In the genomic region with DNA sequence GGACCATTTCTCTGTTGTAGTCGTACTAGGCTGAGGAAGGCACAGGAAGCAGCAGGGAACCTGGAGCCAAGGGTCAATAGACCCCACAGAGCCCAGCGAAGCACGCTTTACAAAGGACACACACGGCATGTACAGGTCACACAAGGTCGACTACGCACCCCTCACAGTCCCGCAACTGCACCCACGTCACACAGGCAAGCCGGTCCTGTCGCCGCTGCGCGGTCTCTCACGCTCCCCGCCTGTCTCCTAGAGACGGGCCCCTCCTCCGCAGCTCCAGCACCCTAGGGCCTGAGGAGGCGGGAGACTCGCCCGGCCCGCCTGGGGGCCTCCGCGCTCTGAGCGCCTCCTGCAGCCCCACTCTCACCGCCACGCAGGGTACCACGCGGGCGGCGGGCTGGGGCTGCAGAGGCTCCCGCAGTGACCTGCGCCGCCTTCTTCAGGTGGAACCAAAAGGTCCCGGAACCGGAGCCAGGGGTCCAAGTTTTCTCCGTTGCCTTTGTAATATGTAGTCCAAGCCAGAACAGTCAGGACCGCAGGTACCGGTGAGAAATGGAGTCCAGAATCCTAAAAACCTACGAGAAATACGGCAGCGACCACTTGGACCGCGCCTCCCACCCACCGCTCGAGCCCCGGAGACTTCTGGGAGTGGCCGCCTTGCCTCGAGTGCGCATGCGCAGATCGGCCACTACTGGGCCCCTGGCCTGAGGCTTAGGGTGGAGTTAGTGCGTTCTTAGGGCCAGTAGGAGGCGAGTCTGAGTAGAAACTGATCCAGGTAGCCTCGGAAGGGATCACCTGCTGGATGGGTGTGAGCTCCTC, we compare ENCODE assay signal across 2 cellular contexts.
TF ChIP-seq lines count a peak whose summit lies in the region.

A gene (minus strand): TSS at position 651 of the 816 bp plus-strand sequence. CDS start 8,143 bp downstream, outside the sequence.

TF ChIP-seq in IMR-90, 13 proteins besides CTCF, POLR2A, EP300 and RAD21 (continued from another document):
- TF ChIP-seq, protein P1, sequence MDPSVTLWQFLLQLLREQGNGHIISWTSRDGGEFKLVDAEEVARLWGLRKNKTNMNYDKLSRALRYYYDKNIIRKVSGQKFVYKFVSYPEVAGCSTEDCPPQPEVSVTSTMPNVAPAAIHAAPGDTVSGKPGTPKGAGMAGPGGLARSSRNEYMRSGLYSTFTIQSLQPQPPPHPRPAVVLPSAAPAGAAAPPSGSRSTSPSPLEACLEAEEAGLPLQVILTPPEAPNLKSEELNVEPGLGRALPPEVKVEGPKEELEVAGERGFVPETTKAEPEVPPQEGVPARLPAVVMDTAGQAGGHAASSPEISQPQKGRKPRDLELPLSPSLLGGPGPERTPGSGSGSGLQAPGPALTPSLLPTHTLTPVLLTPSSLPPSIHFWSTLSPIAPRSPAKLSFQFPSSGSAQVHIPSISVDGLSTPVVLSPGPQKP (IDR thresholded peaks at IDR 0.05; ENCODE audit: borderline replicate concordance, low read depth, low read length) = no peak
- no peak for TF ChIP-seq NFE2L2 (IDR thresholded peaks at IDR 0.05; ENCODE audit: low read depth, low read length)
- no peak for TF ChIP-seq BHLHE40 (IDR thresholded peaks at IDR 0.05; ENCODE audit: low read depth, low read length)
- no peak for TF ChIP-seq MAFK (IDR thresholded peaks at IDR 0.05; ENCODE audit: low read depth, low read length)
- no peak for TF ChIP-seq CEBPB (IDR thresholded peaks at IDR 0.05; ENCODE audit: low read depth, low read length)
- TF ChIP-seq, protein P2, sequence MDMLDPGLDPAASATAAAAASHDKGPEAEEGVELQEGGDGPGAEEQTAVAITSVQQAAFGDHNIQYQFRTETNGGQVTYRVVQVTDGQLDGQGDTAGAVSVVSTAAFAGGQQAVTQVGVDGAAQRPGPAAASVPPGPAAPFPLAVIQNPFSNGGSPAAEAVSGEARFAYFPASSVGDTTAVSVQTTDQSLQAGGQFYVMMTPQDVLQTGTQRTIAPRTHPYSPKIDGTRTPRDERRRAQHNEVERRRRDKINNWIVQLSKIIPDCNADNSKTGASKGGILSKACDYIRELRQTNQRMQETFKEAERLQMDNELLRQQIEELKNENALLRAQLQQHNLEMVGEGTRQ (IDR thresholded peaks at IDR 0.05; ENCODE audit: low read depth, low read length) = no peak
- no peak for TF ChIP-seq RFX5 (IDR thresholded peaks at IDR 0.05; ENCODE audit: low read depth, low read length)
- TF ChIP-seq MXI1 (IDR thresholded peaks at IDR 0.05; ENCODE audit: borderline replicate concordance, low read depth, low read length) = no peak
- TF ChIP-seq SMC3 (IDR thresholded peaks at IDR 0.05; ENCODE audit: low read depth, low read length) = no peak
- no peak for TF ChIP-seq CHD1 (IDR thresholded peaks at IDR 0.05; ENCODE audit: low read depth, low read length)
- no peak for TF ChIP-seq MAZ (IDR thresholded peaks at IDR 0.05; ENCODE audit: borderline replicate concordance, low read depth, low read length)
- TF ChIP-seq FOS (IDR thresholded peaks at IDR 0.05; ENCODE audit: low read depth, low read length) = no peak

TF ChIP-seq in neural cell, 6 proteins besides CTCF, POLR2A, EP300 and RAD21 (continued from another document):
- no peak for TF ChIP-seq EZH2 (IDR thresholded peaks at IDR 0.05; ENCODE audit: borderline replicate concordance, insufficient read depth, low read length, poor library complexity, severe bottlenecking)
- TF ChIP-seq, protein P3, sequence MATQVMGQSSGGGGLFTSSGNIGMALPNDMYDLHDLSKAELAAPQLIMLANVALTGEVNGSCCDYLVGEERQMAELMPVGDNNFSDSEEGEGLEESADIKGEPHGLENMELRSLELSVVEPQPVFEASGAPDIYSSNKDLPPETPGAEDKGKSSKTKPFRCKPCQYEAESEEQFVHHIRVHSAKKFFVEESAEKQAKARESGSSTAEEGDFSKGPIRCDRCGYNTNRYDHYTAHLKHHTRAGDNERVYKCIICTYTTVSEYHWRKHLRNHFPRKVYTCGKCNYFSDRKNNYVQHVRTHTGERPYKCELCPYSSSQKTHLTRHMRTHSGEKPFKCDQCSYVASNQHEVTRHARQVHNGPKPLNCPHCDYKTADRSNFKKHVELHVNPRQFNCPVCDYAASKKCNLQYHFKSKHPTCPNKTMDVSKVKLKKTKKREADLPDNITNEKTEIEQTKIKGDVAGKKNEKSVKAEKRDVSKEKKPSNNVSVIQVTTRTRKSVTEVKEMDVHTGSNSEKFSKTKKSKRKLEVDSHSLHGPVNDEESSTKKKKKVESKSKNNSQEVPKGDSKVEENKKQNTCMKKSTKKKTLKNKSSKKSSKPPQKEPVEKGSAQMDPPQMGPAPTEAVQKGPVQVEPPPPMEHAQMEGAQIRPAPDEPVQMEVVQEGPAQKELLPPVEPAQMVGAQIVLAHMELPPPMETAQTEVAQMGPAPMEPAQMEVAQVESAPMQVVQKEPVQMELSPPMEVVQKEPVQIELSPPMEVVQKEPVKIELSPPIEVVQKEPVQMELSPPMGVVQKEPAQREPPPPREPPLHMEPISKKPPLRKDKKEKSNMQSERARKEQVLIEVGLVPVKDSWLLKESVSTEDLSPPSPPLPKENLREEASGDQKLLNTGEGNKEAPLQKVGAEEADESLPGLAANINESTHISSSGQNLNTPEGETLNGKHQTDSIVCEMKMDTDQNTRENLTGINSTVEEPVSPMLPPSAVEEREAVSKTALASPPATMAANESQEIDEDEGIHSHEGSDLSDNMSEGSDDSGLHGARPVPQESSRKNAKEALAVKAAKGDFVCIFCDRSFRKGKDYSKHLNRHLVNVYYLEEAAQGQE (IDR thresholded peaks at IDR 0.05; ENCODE audit: borderline replicate concordance) = peak; percentile 20
